9 cellular contexts compared by ENCODE assay signal in genomic region chr1:183195146-183195571, GRCh38. TPM values are rescaled to one million over a fixed set of nuclear protein-coding genes. Genes with fewer than 3 reads are reported as not detected.
A peak's percentile ranks its signal among the peaks of the same experiment; 100 is the strongest.
DNase-seq lines count a peak whose midpoint lies in the region; ATAC-seq and TF ChIP-seq lines count a peak whose summit lies in the region.
"Had no signal": no experiment of that assay in that cellular context is flagged by ENCODE, and none has a peak within 500 bp of the region (broad histone marks: within the 10 kb centered on the region; RNA-seq: fewer than 3 reads in every experiment).

No MANE protein-coding gene starts in this region.

- peak; percentile 26 for ATAC-seq in GM18499 (IDR thresholded peaks at IDR 0.05; ENCODE audit: insufficient read depth, unreplicated experiment)
- peak; percentile 32; the same call in 2 of the 3 replicates for ATAC-seq in GM23338
- ATAC-seq in left colon = peak; percentile 99
- ATAC-seq in right lobe of liver = no peak
- no peak for ATAC-seq in GM19324 (IDR thresholded peaks at IDR 0.05; ENCODE audit: low FRiP score, unreplicated experiment)

- no peaks in the 10 kb centered on the region for H3K36me3 ChIP-seq in GM23338 (ENCODE audit: insufficient read depth)
- no peaks in the 10 kb centered on the region for H3K36me3 ChIP-seq in right lobe of liver
- H3K36me3 ChIP-seq in Karpas-422 (ENCODE audit: insufficient read depth, low read length) = no peaks in the 10 kb centered on the region
- H3K36me3 ChIP-seq: cardiac muscle cell had no signal

- no peaks in the 10 kb centered on the region for H4K20me1 ChIP-seq in GM23338 (replicated peaks; ENCODE audit: insufficient read depth)
- H4K20me1 ChIP-seq in Karpas-422 (ENCODE audit: insufficient read depth, low read depth, low read length) = no peaks in the 10 kb centered on the region

- no peak for TF ChIP-seq POLR2A in right lobe of liver (IDR thresholded peaks at IDR 0.05)

- TF ChIP-seq CTCF in GM23338 (conservative IDR thresholded peaks at IDR 0.05; ENCODE audit: low read depth in 2 of 2) (no peak), right lobe of liver (IDR thresholded peaks at IDR 0.05) (no peak)

- no peak overlapping the region for H3K4me3 ChIP-seq in GM23338
- no peak overlapping the region for H3K4me3 ChIP-seq in right lobe of liver
- no peak overlapping the region for H3K4me3 ChIP-seq in Karpas-422 (ENCODE audit: low read length)
- H3K4me3 ChIP-seq: cardiac muscle cell had no signal

- no peak for DNase-seq in GM23338 (ENCODE audit: low spot score)
- DNase-seq in LHCN-M2 (ENCODE audit: low read depth) = peak; percentile 77
- DNase-seq in left colon = peak in 1 of 2 donors; percentile 44
- no peak for DNase-seq in right lobe of liver
- no peak for DNase-seq in stimulated activated CD4-positive, alpha-beta T cell treated with anti-CD3 and anti-CD28 coated beads, Interleukin-4, amount 100 ng/mL, for 4 hours
- no peak for DNase-seq in Karpas-422

- H3K4me2 ChIP-seq in GM23338 (peak overlapping the region; percentile 39), Karpas-422 (ENCODE audit: low read depth, low read length, poor library complexity, severe bottlenecking) (no peak overlapping the region)

- H3K4me1 ChIP-seq in GM23338 (ENCODE audit: insufficient read depth) = peaks cover 36% of the 10 kb centered on the region
- H3K4me1 ChIP-seq in right lobe of liver = no peaks in the 10 kb centered on the region
- H3K4me1 ChIP-seq in Karpas-422 (ENCODE audit: low read length) = no peaks in the 10 kb centered on the region

- 35% methylated on average over 2 of the region's 3 CpGs for WGBS in right lobe of liver (ENCODE audit: insufficient coverage, low coverage, low lambda C conversion rate, missing lambda C conversion rate)

- H3K9ac ChIP-seq in Karpas-422 (ENCODE audit: low read length) = no peak overlapping the region

- H3K27me3 ChIP-seq in GM23338 (ENCODE audit: insufficient read depth) (no peaks in the 10 kb centered on the region), right lobe of liver (no peaks in the 10 kb centered on the region), Karpas-422 (ENCODE audit: low read length) (no peaks in the 10 kb centered on the region)
- H3K27me3 ChIP-seq: cardiac muscle cell had no signal

- no peaks in the 10 kb centered on the region for H3F3A ChIP-seq in GM23338 (replicated peaks; ENCODE audit: low read depth)

- no peak overlapping the region; the same call in 2 of the 3 replicates for H3K4me3 Mint-ChIP-seq in GM23338

- H3K9me3 ChIP-seq in right lobe of liver = no peaks in the 10 kb centered on the region
- no peaks in the 10 kb centered on the region for H3K9me3 ChIP-seq in Karpas-422 (ENCODE audit: low read length)

- no peaks in the 10 kb centered on the region for H3K9me3 Mint-ChIP-seq in GM23338

- H3K27ac Mint-ChIP-seq in GM23338 = peak overlapping the region; percentile 86

- H3K9me2 ChIP-seq in GM23338 (ENCODE audit: insufficient read depth) (no peaks in the 10 kb centered on the region), Karpas-422 (replicated peaks; ENCODE audit: insufficient read depth, low read length) (no peaks in the 10 kb centered on the region)

- H3K4me1 Mint-ChIP-seq in GM23338 = peaks cover 35% of the 10 kb centered on the region

- H3K27ac ChIP-seq in GM23338 (ENCODE audit: low read depth) (peak overlapping the region; percentile 62), right lobe of liver (no peak overlapping the region), Karpas-422 (ENCODE audit: low read length) (no peak overlapping the region)
- H3K27ac ChIP-seq: cardiac muscle cell had no signal

- H3K79me2 ChIP-seq in GM23338 (replicated peaks; ENCODE audit: insufficient read depth) (no peaks in the 10 kb centered on the region), Karpas-422 (ENCODE audit: low read length) (no peaks in the 10 kb centered on the region)

- intact Hi-C loops in left colon (cut with DNase I, micrococcal nuclease) (no loop called here), right lobe of liver (cut with DNase I) (no loop called here)

- peaks cover 3% of the 10 kb centered on the region for H3K27me3 Mint-ChIP-seq in GM23338 (ENCODE audit: insufficient read depth, low read depth, poor library complexity)

- H3K36me3 Mint-ChIP-seq in GM23338 (ENCODE audit: low read depth) = no peaks in the 10 kb centered on the region; the same call in 2 of the 3 replicates

- no peak overlapping the region for H2AFZ ChIP-seq in GM23338
- no peak overlapping the region for H2AFZ ChIP-seq in Karpas-422 (ENCODE audit: low read length)

TF ChIP-seq in GM23338, 12 proteins besides CTCF, POLR2A, EP300 and RAD21:
- TF ChIP-seq REST (IDR thresholded peaks at IDR 0.05; ENCODE audit: unreplicated experiment) (no peak), JUNB (IDR thresholded peaks at IDR 0.05; ENCODE audit: unreplicated experiment) (no peak)
TF ChIP-seq in GM23338: peak in this region for 0.

RNA-seq across cellular contexts. Expression of gene LAMC2, which starts 9.1 kb away (rescaled TPM):
- total RNA-seq in GM23338 (2014; rRNA removed; shearing (Covaris generic)) = 19.0 and 19.5 TPM in 2 replicates
- 3.4 and 4.3 TPM in 2 replicates for polyA plus RNA-seq in GM23338 (2016; fragmentation: Nextera tagmentation; extraction: Ambion mirVana)
- total RNA-seq in LHCN-M2 (2014; rRNA removed) = 2.0 and 3.5 TPM in 2 replicates
- 0.84 TPM for polyA plus RNA-seq in LHCN-M2 (2012)
- 10 to 100 TPM; 30.7 to 55.0 TPM for total RNA-seq in left colon
- total RNA-seq in right lobe of liver = 1 to 10 TPM in 2 of 6 experiments, under 1 TPM in 4; 0.17 to 1.5 (median 0.49) TPM
- total RNA-seq in Karpas-422 (2014; rRNA removed; shearing (Covaris generic); ENCODE audit: low replicate concordance) = not detected in 2 replicates

Comparison
In these comparisons a context has a peak if more than half of its experiments do, and no peak if none do; other contexts are left out.
1. ATAC-seq: peak in GM18499 (single experiment), GM23338 (single experiment) and left colon (single experiment); none in right lobe of liver (0 of 4) and GM19324 (single experiment).